ENCODE assay signal across 35 cellular contexts in the genomic region with DNA sequence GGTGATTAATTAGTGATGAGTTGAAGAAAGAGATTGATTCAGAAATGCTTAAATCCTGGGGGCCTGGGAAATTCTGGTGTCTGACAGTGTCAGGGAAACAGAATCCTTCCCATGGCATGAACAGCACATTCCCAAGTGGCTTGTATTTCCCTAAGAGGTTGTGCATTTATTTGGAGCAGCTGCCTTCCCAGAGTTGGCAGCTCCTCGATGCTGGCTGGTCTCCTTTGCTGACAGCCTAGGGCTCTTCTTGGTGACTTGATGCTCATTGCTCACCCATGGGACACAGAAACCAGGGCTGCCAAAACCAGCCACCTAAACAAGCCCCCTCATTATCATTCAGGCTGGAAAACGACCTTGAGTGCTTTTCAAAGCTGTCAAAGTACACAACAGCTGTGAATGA. TPM values are rescaled to one million over a fixed set of nuclear protein-coding genes. Genes with fewer than 3 reads are reported as not detected.
A peak's percentile ranks its signal among the peaks of the same experiment; 100 is the strongest.
DNase-seq lines count a peak whose midpoint lies in the region; ATAC-seq and TF ChIP-seq lines count a peak whose summit lies in the region.
"Had no signal": no experiment of that assay in that cellular context is flagged by ENCODE, and none has a peak within 500 bp of the region (broad histone marks: within the 10 kb centered on the region; RNA-seq: fewer than 3 reads in every experiment).

No MANE protein-coding gene starts in this region.

- H3K36me3 ChIP-seq in mammary epithelial cell (ENCODE audit: insufficient read depth, low read length) = no peaks in the 10 kb centered on the region
- H3K36me3 ChIP-seq in breast epithelium = no peaks in the 10 kb centered on the region
- H3K36me3 ChIP-seq: gastroesophageal sphincter, ovary, SJSA1 had no signal

- ATAC-seq in stimulated activated memory B cell treated with anti-CD40 and anti-IgM and Interleukin-4, amounts not matched to agents 10 μg/mL and 1 μg/mL and 100 μg/mL, for 72 hours = no peak
- ATAC-seq in GM21786 (IDR thresholded peaks at IDR 0.05; ENCODE audit: unreplicated experiment) = no peak
- no peak for ATAC-seq in HG02798 (IDR thresholded peaks at IDR 0.05; ENCODE audit: poor library complexity, unreplicated experiment)
- ATAC-seq: A549; activated naive CD4-positive, alpha-beta T cell treated with anti-CD3 and anti-CD28 coated beads, Interleukin-2, amount 50 U/mL, for 72 hours; gastroesophageal sphincter; mucosa of descending colon; stimulated activated naive CD8-positive, alpha-beta T cell treated with anti-CD3 and anti-CD28 coated beads, Interleukin-15, Interleukin-2, amounts not matched to agents 100 U/mL and 50 U/mL, for 24 hours had no signal

- H2AFZ ChIP-seq in mammary epithelial cell (ENCODE audit: low read depth, low read length) = no peak overlapping the region

- no peaks in the 10 kb centered on the region for H4K20me1 ChIP-seq in mammary epithelial cell (ENCODE audit: insufficient read depth, low read length)

- intact Hi-C loops in mammary epithelial cell (cut with micrococcal nuclease) = no loop called here
- intact Hi-C loops in breast epithelium (cut with DNase I; ENCODE audit: low total_unique reads) = no loop called here

- peak overlapping the region; percentile 64 for H3K4me3 Mint-ChIP-seq in glutamatergic neuron (ENCODE audit: unreplicated experiment)
- H3K4me3 Mint-ChIP-seq in stimulated activated memory B cell treated with anti-CD40 and anti-IgM and Interleukin-4, amounts not matched to agents 10 μg/mL and 1 μg/mL and 100 μg/mL, for 72 hours = no peak overlapping the region
- H3K4me3 Mint-ChIP-seq: nephron progenitor cell had no signal

- H3K4me1 Mint-ChIP-seq in glutamatergic neuron (ENCODE audit: low read depth, unreplicated experiment) = peaks cover 39% of the 10 kb centered on the region
- H3K4me1 Mint-ChIP-seq in stimulated activated memory B cell treated with anti-CD40 and anti-IgM and Interleukin-4, amounts not matched to agents 10 μg/mL and 1 μg/mL and 100 μg/mL, for 72 hours = no peaks in the 10 kb centered on the region
- H3K4me1 Mint-ChIP-seq: nephron progenitor cell had no signal

- H3K36me3 Mint-ChIP-seq in glutamatergic neuron (ENCODE audit: unreplicated experiment) = no peaks in the 10 kb centered on the region
- no peaks in the 10 kb centered on the region for H3K36me3 Mint-ChIP-seq in stimulated activated memory B cell treated with anti-CD40 and anti-IgM and Interleukin-4, amounts not matched to agents 10 μg/mL and 1 μg/mL and 100 μg/mL, for 72 hours
- H3K36me3 Mint-ChIP-seq: activated naive CD4-positive, alpha-beta T cell treated with anti-CD3 and anti-CD28 coated beads, Interleukin-2, amount 50 U/mL, for 72 hours; CD4-positive, alpha-beta memory T cell had no signal

- H3K27ac ChIP-seq in mammary epithelial cell (ENCODE audit: insufficient read depth, low read depth, low read length) (no peak overlapping the region), breast epithelium (no peak overlapping the region)
- H3K27ac ChIP-seq: A549, gastroesophageal sphincter, HL-60, ovary, SJSA1, testis, VCaP had no signal

- in situ Hi-C loops in mammary epithelial cell (cut with MboI; ENCODE audit: low sequenced_read_pairs in 2 of 2) = loop anchor here (5.0 to 10.0 kb wide), 3 partner anchors 46 to 94 kb away; no protein-coding TSS in a partner anchor

- H3K4me3 ChIP-seq in mammary epithelial cell (replicated peaks in 1 of 3; ENCODE audit: insufficient read depth in 1 of 3, low read depth in 2 of 3, low read length in 3 of 3) (no peak overlapping the region), breast epithelium (no peak overlapping the region)
- H3K4me3 ChIP-seq: A549, gastroesophageal sphincter, lung, mucosa of descending colon, ovary, SJSA1, smooth muscle cell, testis had no signal

- H3K9me3 ChIP-seq in mammary epithelial cell (replicated peaks; ENCODE audit: insufficient read depth, low read length) (no peaks in the 10 kb centered on the region), breast epithelium (no peaks in the 10 kb centered on the region)
- H3K9me3 ChIP-seq: A549, gastroesophageal sphincter, mucosa of descending colon, ovary, SJSA1, testis had no signal

- H3K4me1 ChIP-seq in mammary epithelial cell (ENCODE audit: insufficient read depth, low read length) (peaks cover 29% of the 10 kb centered on the region), breast epithelium (peaks cover 4 to 13% of the 10 kb centered on the region in 2 donors)
- H3K4me1 ChIP-seq: SJSA1 had no signal

- TF ChIP-seq CTCF in mammary epithelial cell (conservative IDR thresholded peaks at IDR 0.05 in 1 of 2, IDR thresholded peaks at IDR 0.05 in 1 of 2; ENCODE audit: extremely low read depth in 1 of 2, insufficient read depth in 1 of 2, low read depth in 1 of 2, low read length in 2 of 2) (no peak), breast epithelium (IDR thresholded peaks at IDR 0.05) (no peak), glutamatergic neuron (IDR thresholded peaks at IDR 0.05; ENCODE audit: partially characterized antibody, unreplicated experiment) (no peak)

- peaks cover 16% of the 10 kb centered on the region for H3K9me3 Mint-ChIP-seq in glutamatergic neuron (ENCODE audit: unreplicated experiment)
- H3K9me3 Mint-ChIP-seq in stimulated activated memory B cell treated with anti-CD40 and anti-IgM and Interleukin-4, amounts not matched to agents 10 μg/mL and 1 μg/mL and 100 μg/mL, for 72 hours = no peaks in the 10 kb centered on the region
- H3K9me3 Mint-ChIP-seq: activated naive CD4-positive, alpha-beta T cell treated with anti-CD3 and anti-CD28 coated beads, Interleukin-2, amount 50 U/mL, for 72 hours; CD4-positive, alpha-beta memory T cell; nephron progenitor cell had no signal

- no peak overlapping the region for H3K9ac ChIP-seq in mammary epithelial cell (ENCODE audit: insufficient read depth, low read length)

- dilution Hi-C loops in mammary epithelial cell (cut with HindIII; ENCODE audit: low sequenced_read_pairs) = loop anchor here (5.0 kb wide), 2 partner anchors 51 to 84 kb away; no protein-coding TSS in a partner anchor

- WGBS in mammary epithelial cell (ENCODE audit: low coverage, missing lambda C conversion rate) = 92% methylated on average over 2 of the region's 2 CpGs

- no peak for TF ChIP-seq POLR2A in breast epithelium (IDR thresholded peaks at IDR 0.05)

- H3K4me2 ChIP-seq in mammary epithelial cell (ENCODE audit: insufficient read depth, low read depth, low read length) = peak overlapping the region; percentile 1
- H3K4me2 ChIP-seq: A549, smooth muscle cell had no signal

- CTCF ChIA-PET in mammary epithelial cell (lab: Charles Lee; ENCODE audit: low non-redundant PET) = no interaction called here

- peaks cover 12% of the 10 kb centered on the region for H3K27me3 Mint-ChIP-seq in glutamatergic neuron (ENCODE audit: unreplicated experiment)
- peaks cover 29% of the 10 kb centered on the region for H3K27me3 Mint-ChIP-seq in stimulated activated memory B cell treated with anti-CD40 and anti-IgM and Interleukin-4, amounts not matched to agents 10 μg/mL and 1 μg/mL and 100 μg/mL, for 72 hours

- no peak for DNase-seq in mammary epithelial cell
- no peak for DNase-seq in breast epithelium (ENCODE audit: low spot score in 2 of 2)
- peak; percentile 85 for DNase-seq in NCI-H2171 (lab: John Stamatoyannopoulos, UW)
- DNase-seq in glutamatergic neuron = peak; percentile 62
- no peak for DNase-seq in activated CD4-positive, alpha-beta T cell treated with anti-CD3 and anti-CD28 coated beads for 48 hours
- DNase-seq: activated CD4-positive, alpha-beta T cell treated with anti-CD3 and anti-CD28 coated beads for 4 hours; AML-193; CD4-positive, alpha-beta memory T cell; EL; hippocampal formation; KBM-7; mucosa of descending colon; NCI-H1105 treated with DMSO at 0.1 percent for 48 hours; NCI-H774; nephron progenitor cell; ovary; RPMI8226; stimulated activated CD4-positive, alpha-beta T cell treated with anti-CD3 and anti-CD28 coated beads, Interleukin-1b, Interleukin-23, amount 100 ng/mL, for 48 hours; stimulated activated naive CD8-positive, alpha-beta T cell treated with anti-CD3 and anti-CD28 coated beads, Interleukin-15, Interleukin-2, amounts not matched to agents 100 U/mL and 50 U/mL, for 24 hours; T1000; testis had no signal

- no peaks in the 10 kb centered on the region for H3K27me3 ChIP-seq in mammary epithelial cell (ENCODE audit: insufficient read depth, low read length)
- no peaks in the 10 kb centered on the region for H3K27me3 ChIP-seq in breast epithelium
- H3K27me3 ChIP-seq: gastroesophageal sphincter, ovary, SJSA1, testis had no signal

- H3K27ac Mint-ChIP-seq in glutamatergic neuron (ENCODE audit: unreplicated experiment) = peak overlapping the region; percentile 90
- H3K27ac Mint-ChIP-seq in stimulated activated memory B cell treated with anti-CD40 and anti-IgM and Interleukin-4, amounts not matched to agents 10 μg/mL and 1 μg/mL and 100 μg/mL, for 72 hours = no peak overlapping the region
- H3K27ac Mint-ChIP-seq: CD4-positive, alpha-beta memory T cell had no signal

- BruUV-seq in mammary epithelial cell (replicated peaks; lab: Mats Ljungman, UMichigan) = no TSS peak

- no peaks in the 10 kb centered on the region for H3K79me2 ChIP-seq in mammary epithelial cell (ENCODE audit: insufficient read depth, low read length)

RNA-seq across cellular contexts. Expression of gene ENHO, which starts 24.3 kb away (rescaled TPM):
- total RNA-seq in mammary epithelial cell (under 1 TPM in 1 of 2 donors, not detected in 1; 0.28 TPM), breast epithelium (1 to 10 TPM in 2 of 3 donors, under 1 TPM in 1; 0.33 to 5.4 (median 1.8) TPM), glutamatergic neuron (ENCODE audit: unreplicated experiment) (11.5 TPM)
- polyA plus RNA-seq in mammary epithelial cell = 0.44 TPM
- not detected for polyA minus RNA-seq in mammary epithelial cell
- total RNA-seq: CD4-positive, alpha-beta memory T cell; endothelial cell of umbilical vein; SJSA1; smooth muscle cell had no signal

RNA-seq across cellular contexts. Expression of gene DNAI1, which starts 39.9 kb away (rescaled TPM):
- not detected for total RNA-seq in mammary epithelial cell
- 0.03 TPM for polyA plus RNA-seq in mammary epithelial cell
- polyA minus RNA-seq in mammary epithelial cell = not detected
- total RNA-seq in breast epithelium = 1 to 10 TPM in 2 of 3 donors, not detected in 1; 1.6 to 3.2 TPM
- total RNA-seq in glutamatergic neuron (ENCODE audit: unreplicated experiment) = 1.2 TPM
- total RNA-seq: CD4-positive, alpha-beta memory T cell; endothelial cell of umbilical vein; gastroesophageal sphincter; M059J; mucosa of descending colon; SJSA1; smooth muscle cell; ureter had no signal
- polyA plus RNA-seq: CD4-positive, alpha-beta memory T cell; endothelial cell of umbilical vein had no signal

RNA-seq across cellular contexts. Expression of gene FAM219A, which starts 40.1 kb away (rescaled TPM):
- 10 to 100 TPM; 12.3 to 27.4 TPM for total RNA-seq in mammary epithelial cell
- 9.2 TPM for polyA plus RNA-seq in mammary epithelial cell
- polyA minus RNA-seq in mammary epithelial cell = 15.9 TPM
- 1 to 10 TPM; 8.2 to 9.2 (median 9.0) TPM for total RNA-seq in breast epithelium
- 221 TPM for total RNA-seq in glutamatergic neuron (ENCODE audit: unreplicated experiment)

Comparison
In these comparisons a context has a peak if more than half of its experiments do, and no peak if none do; other contexts are left out.
1. DNase-seq: peak in NCI-H2171 (single experiment) and glutamatergic neuron (single experiment); none in mammary epithelial cell (single experiment), breast epithelium (0 of 2) and activated CD4-positive, alpha-beta T cell treated with anti-CD3 and anti-CD28 coated beads for 48 hours (single experiment).